ENCODE assay signal across 19 cellular contexts in genomic region chr2:219183151-219183757, GRCh38. TPM values are rescaled to one million over a fixed set of nuclear protein-coding genes. Genes with fewer than 3 reads are reported as not detected.
DNase-seq lines count a peak whose midpoint lies in the region; ATAC-seq and FAIRE-seq lines count a peak whose summit lies in the region.
"Had no signal": no experiment of that assay in that cellular context is flagged by ENCODE, and none has a peak within 500 bp of the region (broad histone marks: within the 10 kb centered on the region; RNA-seq: fewer than 3 reads in every experiment).

No MANE protein-coding gene starts in this region.

- H3K36me3 Mint-ChIP-seq in activated naive CD4-positive, alpha-beta T cell treated with anti-CD3 and anti-CD28 coated beads for 36 hours (ENCODE audit: low read depth), result peaks cover 22% of the 10 kb centered on the region
- H3K36me3 Mint-ChIP-seq in activated naive CD4-positive, alpha-beta T cell treated with anti-CD3 and anti-CD28 coated beads, Interleukin-2, amount 10 ng/mL, durations not matched to agents 7 days and 5 days, result peaks cover 58% of the 10 kb centered on the region
- H3K36me3 Mint-ChIP-seq in activated CD8-positive, alpha-beta T cell treated with anti-CD3 and anti-CD28 coated beads, Interleukin-2, amount 10 ng/mL, durations not matched to agents 7 days and 5 days (ENCODE audit: low read depth), result peaks cover 76% of the 10 kb centered on the region
- H3K36me3 Mint-ChIP-seq in memory B cell, result peaks cover 19% of the 10 kb centered on the region

- H3K4me3 Mint-ChIP-seq in activated naive CD4-positive, alpha-beta T cell treated with anti-CD3 and anti-CD28 coated beads for 36 hours, result no peak overlapping the region
- H3K4me3 Mint-ChIP-seq in activated naive CD4-positive, alpha-beta T cell treated with anti-CD3 and anti-CD28 coated beads, Interleukin-2, amount 10 ng/mL, durations not matched to agents 7 days and 5 days, result no peak overlapping the region
- H3K4me3 Mint-ChIP-seq in activated CD8-positive, alpha-beta T cell treated with anti-CD3 and anti-CD28 coated beads, Interleukin-2, amount 10 ng/mL, durations not matched to agents 7 days and 5 days, result peak overlapping the region; percentile 60
- no peak overlapping the region for H3K4me3 Mint-ChIP-seq in memory B cell
- peak overlapping the region in 1 of 2 donors; percentile 16 for H3K4me3 Mint-ChIP-seq in stimulated activated naive CD8-positive, alpha-beta T cell treated with anti-CD3 and anti-CD28 coated beads, Interleukin-15, amount 100 ng/mL, for 72 hours
- H3K4me3 Mint-ChIP-seq: HFFc6 had no signal

- no peak for DNase-seq in activated naive CD4-positive, alpha-beta T cell treated with anti-CD3 and anti-CD28 coated beads for 36 hours
- DNase-seq in activated naive CD4-positive, alpha-beta T cell treated with anti-CD3 and anti-CD28 coated beads, Interleukin-2, amount 10 ng/mL, durations not matched to agents 7 days and 5 days, result no peak
- DNase-seq in activated CD8-positive, alpha-beta T cell treated with anti-CD3 and anti-CD28 coated beads, Interleukin-2, amount 10 ng/mL, durations not matched to agents 7 days and 5 days, result no peak
- DNase-seq in memory B cell (ENCODE audit: low spot score in 2 of 2) (no peak), GM19239 (ENCODE audit: insufficient read length, low spot score) (no peak), NOMO-1 treated with DMSO at 0.1 percent for 48 hours (lab: John Stamatoyannopoulos, UW; ENCODE audit: unreplicated experiment) (no peak), DMS79 treated with DMSO at 0.1 percent for 48 hours (lab: John Stamatoyannopoulos, UW) (no peak)
- DNase-seq in stimulated activated naive CD8-positive, alpha-beta T cell treated with anti-CD3 and anti-CD28 coated beads, Interleukin-15, amount 100 ng/mL, for 72 hours, result no peak
- DNase-seq: ACHN; activated CD4-positive, alpha-beta T cell treated with anti-CD3 and anti-CD28 coated beads for 4 hours; activated T-cell treated with anti-CD3 and anti-CD28 coated beads, Interleukin-2, amount 50 U/mL, for 48 hours; DMS53; erythroblast; HFFc6; kidney glomerular epithelial cell; mesendoderm; NCI-H226 had no signal

- H3K9me3 Mint-ChIP-seq in activated naive CD4-positive, alpha-beta T cell treated with anti-CD3 and anti-CD28 coated beads for 36 hours, result no peaks in the 10 kb centered on the region
- no peaks in the 10 kb centered on the region for H3K9me3 Mint-ChIP-seq in activated naive CD4-positive, alpha-beta T cell treated with anti-CD3 and anti-CD28 coated beads, Interleukin-2, amount 10 ng/mL, durations not matched to agents 7 days and 5 days
- no peaks in the 10 kb centered on the region for H3K9me3 Mint-ChIP-seq in activated CD8-positive, alpha-beta T cell treated with anti-CD3 and anti-CD28 coated beads, Interleukin-2, amount 10 ng/mL, durations not matched to agents 7 days and 5 days (ENCODE audit: insufficient read depth)
- H3K9me3 Mint-ChIP-seq in memory B cell, result no peaks in the 10 kb centered on the region
- H3K9me3 Mint-ChIP-seq in stimulated activated naive CD8-positive, alpha-beta T cell treated with anti-CD3 and anti-CD28 coated beads, Interleukin-15, amount 100 ng/mL, for 72 hours, result no peaks in the 10 kb centered on the region
- H3K9me3 Mint-ChIP-seq: HFFc6 had no signal

- CTCF ChIA-PET in activated naive CD4-positive, alpha-beta T cell treated with anti-CD3 and anti-CD28 coated beads for 36 hours (lab: Charles Lee), result interaction anchor here (1.1 to 2.8 kb wide), 7 partner anchors 10 to 115 kb away, joined by 3 to 14 read pairs (median 6); partner anchors contain the start of genes SLC23A3 and ZFAND2B
- CTCF ChIA-PET in activated naive CD4-positive, alpha-beta T cell treated with anti-CD3 and anti-CD28 coated beads, Interleukin-2, amount 10 ng/mL, durations not matched to agents 7 days and 5 days (lab: Charles Lee), result interaction anchor here (1.4 to 1.6 kb wide), 2 partner anchors 10 to 13 kb away, joined by 5 to 6 read pairs; partner anchors contain the start of gene SLC23A3
- CTCF ChIA-PET in activated CD8-positive, alpha-beta T cell treated with anti-CD3 and anti-CD28 coated beads, Interleukin-2, amount 10 ng/mL, durations not matched to agents 7 days and 5 days (lab: Charles Lee), result interaction anchor here (1.9 to 2.7 kb wide), 4 partner anchors 10 to 112 kb away, joined by 8 to 14 read pairs (median 12); partner anchors contain the start of genes NHEJ1 and ZFAND2B

- H3K27ac Mint-ChIP-seq in activated naive CD4-positive, alpha-beta T cell treated with anti-CD3 and anti-CD28 coated beads for 36 hours, result peak overlapping the region; percentile 13
- no peak overlapping the region for H3K27ac Mint-ChIP-seq in activated naive CD4-positive, alpha-beta T cell treated with anti-CD3 and anti-CD28 coated beads, Interleukin-2, amount 10 ng/mL, durations not matched to agents 7 days and 5 days
- peak overlapping the region; percentile 88 for H3K27ac Mint-ChIP-seq in activated CD8-positive, alpha-beta T cell treated with anti-CD3 and anti-CD28 coated beads, Interleukin-2, amount 10 ng/mL, durations not matched to agents 7 days and 5 days
- H3K27ac Mint-ChIP-seq in memory B cell, result peak overlapping the region; percentile 53
- H3K27ac Mint-ChIP-seq in stimulated activated naive CD8-positive, alpha-beta T cell treated with anti-CD3 and anti-CD28 coated beads, Interleukin-15, amount 100 ng/mL, for 72 hours, result peak overlapping the region; percentile 62 to 92
- H3K27ac Mint-ChIP-seq: HFFc6 had no signal

- POLR2A ChIA-PET in activated CD8-positive, alpha-beta T cell treated with anti-CD3 and anti-CD28 coated beads, Interleukin-2, amount 10 ng/mL, durations not matched to agents 7 days and 5 days (lab: Charles Lee), result interaction anchor here (0.9 to 4.4 kb wide), 5 partner anchors 10 to 72 kb away, joined by 3 to 37 read pairs (median 6); partner anchors contain the start of gene ZFAND2B

- FAIRE-seq in GM19239 (lab: Jason Lieb, UNC), result no peak
- FAIRE-seq: frontal cortex had no signal

- no peaks in the 10 kb centered on the region for H3K27me3 Mint-ChIP-seq in activated naive CD4-positive, alpha-beta T cell treated with anti-CD3 and anti-CD28 coated beads for 36 hours (ENCODE audit: low read depth)
- no peaks in the 10 kb centered on the region for H3K27me3 Mint-ChIP-seq in activated naive CD4-positive, alpha-beta T cell treated with anti-CD3 and anti-CD28 coated beads, Interleukin-2, amount 10 ng/mL, durations not matched to agents 7 days and 5 days
- H3K27me3 Mint-ChIP-seq in activated CD8-positive, alpha-beta T cell treated with anti-CD3 and anti-CD28 coated beads, Interleukin-2, amount 10 ng/mL, durations not matched to agents 7 days and 5 days (ENCODE audit: low read depth), result no peaks in the 10 kb centered on the region
- H3K27me3 Mint-ChIP-seq in memory B cell, result no peaks in the 10 kb centered on the region
- no peaks in the 10 kb centered on the region for H3K27me3 Mint-ChIP-seq in stimulated activated naive CD8-positive, alpha-beta T cell treated with anti-CD3 and anti-CD28 coated beads, Interleukin-15, amount 100 ng/mL, for 72 hours

- ATAC-seq in activated CD8-positive, alpha-beta T cell treated with anti-CD3 and anti-CD28 coated beads, Interleukin-2, amount 10 ng/mL, durations not matched to agents 7 days and 5 days, result no peak
- no peak for ATAC-seq in memory B cell (ENCODE audit: low read depth)
- ATAC-seq in stimulated activated naive CD8-positive, alpha-beta T cell treated with anti-CD3 and anti-CD28 coated beads, Interleukin-15, amount 100 ng/mL, for 72 hours, result no peak

- intact Hi-C loops in activated naive CD4-positive, alpha-beta T cell treated with anti-CD3 and anti-CD28 coated beads for 36 hours (cut with micrococcal nuclease), result no loop called here

- H3K4me1 Mint-ChIP-seq in activated naive CD4-positive, alpha-beta T cell treated with anti-CD3 and anti-CD28 coated beads for 36 hours (ENCODE audit: low read depth), result peaks cover 49% of the 10 kb centered on the region
- H3K4me1 Mint-ChIP-seq in activated naive CD4-positive, alpha-beta T cell treated with anti-CD3 and anti-CD28 coated beads, Interleukin-2, amount 10 ng/mL, durations not matched to agents 7 days and 5 days, result peaks cover 54% of the 10 kb centered on the region
- peaks cover 61% of the 10 kb centered on the region for H3K4me1 Mint-ChIP-seq in activated CD8-positive, alpha-beta T cell treated with anti-CD3 and anti-CD28 coated beads, Interleukin-2, amount 10 ng/mL, durations not matched to agents 7 days and 5 days (ENCODE audit: low read depth)
- peaks cover 20% of the 10 kb centered on the region for H3K4me1 Mint-ChIP-seq in memory B cell
- H3K4me1 Mint-ChIP-seq in stimulated activated naive CD8-positive, alpha-beta T cell treated with anti-CD3 and anti-CD28 coated beads, Interleukin-15, amount 100 ng/mL, for 72 hours, result peaks cover 67% of the 10 kb centered on the region

RNA-seq across cellular contexts. Expression of gene RETREG2, which starts 5.2 kb away (rescaled TPM):
- 10 to 100 TPM; 44.0 to 44.1 TPM for total RNA-seq in activated naive CD4-positive, alpha-beta T cell treated with anti-CD3 and anti-CD28 coated beads for 36 hours
- total RNA-seq in activated CD8-positive, alpha-beta T cell treated with anti-CD3 and anti-CD28 coated beads, Interleukin-2, amount 10 ng/mL, durations not matched to agents 7 days and 5 days, result 100 to 1,000 TPM; 104 to 111 TPM

RNA-seq across cellular contexts. Expression of gene CNPPD1, which starts 6.5 kb away (rescaled TPM):
- 10 to 100 TPM; 27.0 to 31.4 TPM for total RNA-seq in activated naive CD4-positive, alpha-beta T cell treated with anti-CD3 and anti-CD28 coated beads for 36 hours
- 10 to 100 TPM; 75.1 to 81.4 TPM for total RNA-seq in activated CD8-positive, alpha-beta T cell treated with anti-CD3 and anti-CD28 coated beads, Interleukin-2, amount 10 ng/mL, durations not matched to agents 7 days and 5 days

RNA-seq across cellular contexts. Expression of gene SLC23A3, which starts 13.4 kb away (rescaled TPM):
- total RNA-seq in activated naive CD4-positive, alpha-beta T cell treated with anti-CD3 and anti-CD28 coated beads for 36 hours, result under 1 TPM; 0.84 to 0.95 TPM
- 1 to 10 TPM; 2.0 to 2.2 TPM for total RNA-seq in activated CD8-positive, alpha-beta T cell treated with anti-CD3 and anti-CD28 coated beads, Interleukin-2, amount 10 ng/mL, durations not matched to agents 7 days and 5 days
- total RNA-seq: temporal lobe had no signal

RNA-seq across cellular contexts. Expression of gene NHEJ1, which starts 22.6 kb away (rescaled TPM):
- total RNA-seq in activated naive CD4-positive, alpha-beta T cell treated with anti-CD3 and anti-CD28 coated beads for 36 hours, result 10 to 100 TPM; 24.4 to 26.6 TPM
- total RNA-seq in activated CD8-positive, alpha-beta T cell treated with anti-CD3 and anti-CD28 coated beads, Interleukin-2, amount 10 ng/mL, durations not matched to agents 7 days and 5 days, result 10 to 100 TPM; 19.1 to 23.1 TPM

RNA-seq across cellular contexts. Expression of gene ZFAND2B, which starts 23.3 kb away (rescaled TPM):
- 10 to 100 TPM; 32.6 to 33.6 TPM for total RNA-seq in activated naive CD4-positive, alpha-beta T cell treated with anti-CD3 and anti-CD28 coated beads for 36 hours
- 10 to 100 TPM; 57.0 to 59.5 TPM for total RNA-seq in activated CD8-positive, alpha-beta T cell treated with anti-CD3 and anti-CD28 coated beads, Interleukin-2, amount 10 ng/mL, durations not matched to agents 7 days and 5 days
